1 cellular context compared by ENCODE assay signal in genomic region chr3:141360888-141361598, GRCh38.
TF ChIP-seq lines count a peak whose summit lies in the region.

No MANE protein-coding gene starts in this region.

TF ChIP-seq in IMR-90, 13 proteins besides CTCF, POLR2A, EP300 and RAD21 (continued from another document):
- TF ChIP-seq, protein P1, sequence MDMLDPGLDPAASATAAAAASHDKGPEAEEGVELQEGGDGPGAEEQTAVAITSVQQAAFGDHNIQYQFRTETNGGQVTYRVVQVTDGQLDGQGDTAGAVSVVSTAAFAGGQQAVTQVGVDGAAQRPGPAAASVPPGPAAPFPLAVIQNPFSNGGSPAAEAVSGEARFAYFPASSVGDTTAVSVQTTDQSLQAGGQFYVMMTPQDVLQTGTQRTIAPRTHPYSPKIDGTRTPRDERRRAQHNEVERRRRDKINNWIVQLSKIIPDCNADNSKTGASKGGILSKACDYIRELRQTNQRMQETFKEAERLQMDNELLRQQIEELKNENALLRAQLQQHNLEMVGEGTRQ (IDR thresholded peaks at IDR 0.05; ENCODE audit: low read depth, low read length), result no peak
- TF ChIP-seq SMC3 (IDR thresholded peaks at IDR 0.05; ENCODE audit: low read depth, low read length) (peak; percentile 80), CHD1 (IDR thresholded peaks at IDR 0.05; ENCODE audit: low read depth, low read length) (no peak)
